Comparison of ENCODE assay signal across 8 cellular contexts in genomic region chr10:35195361-35196306, GRCh38.
A peak's percentile ranks its signal among the peaks of the same experiment; 100 is the strongest.
DNase-seq lines count a peak whose midpoint lies in the region; ATAC-seq, FAIRE-seq and TF ChIP-seq lines count a peak whose summit lies in the region.

No MANE protein-coding gene starts in this region.

- H2AFZ ChIP-seq in smooth muscle cell (ENCODE audit: low read depth), result peak overlapping the region; percentile 73

- H3F3A ChIP-seq in smooth muscle cell (ENCODE audit: low read depth), result peaks cover 15% of the 10 kb centered on the region

- ATAC-seq in HG02943 (IDR thresholded peaks at IDR 0.05; ENCODE audit: low read depth, unreplicated experiment), result peak; percentile 99

- H3K79me2 ChIP-seq in smooth muscle cell (ENCODE audit: low read depth), result peaks cover 24% of the 10 kb centered on the region

- H3K4me3 ChIP-seq in iPS-18c (ENCODE audit: insufficient read depth, low read depth, low read length) (peak overlapping the region; percentile 40), smooth muscle cell (peak overlapping the region; percentile 56)

- H3K36me3 ChIP-seq in smooth muscle cell (ENCODE audit: low read depth), result no peaks in the 10 kb centered on the region

- no peaks in the 10 kb centered on the region for H4K20me1 ChIP-seq in smooth muscle cell (ENCODE audit: low read depth)

- peak; percentile 87 for DNase-seq in NCI-H2107 treated with DMSO at 0.1 percent for 48 hours (lab: John Stamatoyannopoulos, UW; ENCODE audit: unreplicated experiment)
- no peak for DNase-seq in NCI-H2107 (lab: John Stamatoyannopoulos, UW)
- DNase-seq in NCI-H2029 treated with DMSO at 0.1 percent for 48 hours (lab: John Stamatoyannopoulos, UW), result peak; percentile 77
- DNase-seq in brain pericyte (ENCODE audit: low read depth, low spot score), result peak; percentile 92
- peak; percentile 42 for DNase-seq in smooth muscle cell (lab: John Stamatoyannopoulos, UW; ENCODE audit: unreplicated experiment)

- H3K4me2 ChIP-seq in smooth muscle cell, result peak overlapping the region; percentile 85

- peaks cover 15% of the 10 kb centered on the region for H3K4me1 ChIP-seq in smooth muscle cell (ENCODE audit: low read depth)

- no peaks in the 10 kb centered on the region for H3K27me3 ChIP-seq in smooth muscle cell (ENCODE audit: low read depth)

- TF ChIP-seq CTCF in smooth muscle cell (IDR thresholded peaks at IDR 0.05; ENCODE audit: borderline replicate concordance, insufficient read depth, poor library complexity, severe bottlenecking), result peak; percentile 65

- H3K9me3 ChIP-seq in iPS-18c (ENCODE audit: control insufficient read depth, insufficient read depth, low read length) (no peaks in the 10 kb centered on the region), smooth muscle cell (replicated peaks; ENCODE audit: low read depth) (no peaks in the 10 kb centered on the region)

- WGBS in smooth muscle cell (ENCODE audit: low lambda C conversion rate), result 4% methylated on average over 15 of the region's 15 CpGs

- H3K9ac ChIP-seq in smooth muscle cell (ENCODE audit: low read depth), result peak overlapping the region; percentile 82

- peak overlapping the region; percentile 94 for H3K27ac ChIP-seq in smooth muscle cell (ENCODE audit: low read depth)

- peak; percentile 96 for FAIRE-seq in TTC549 (lab: Jason Lieb, UNC)
